In the genomic region with DNA sequence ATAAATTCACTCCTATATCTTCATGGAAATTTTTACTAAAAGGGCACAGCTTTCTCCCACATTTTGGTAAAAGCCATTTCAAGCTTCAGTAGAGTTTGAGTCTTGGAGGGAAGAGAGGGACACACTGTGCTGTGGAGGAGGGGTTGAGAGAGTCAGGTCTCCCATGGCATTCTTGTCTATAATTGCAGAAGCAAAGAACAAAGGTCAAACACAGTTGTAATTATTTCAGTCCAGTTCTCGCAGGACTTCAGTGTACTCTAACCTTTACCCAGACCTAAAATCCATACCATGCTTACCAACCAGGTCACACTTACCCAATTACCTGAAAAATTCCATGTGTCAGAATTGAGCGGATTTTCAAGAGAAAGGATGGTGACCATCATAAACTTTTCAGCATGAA, we compare ENCODE assay signal across 24 cellular contexts.
"Had no signal": no experiment of that assay in that cellular context is flagged by ENCODE, and none has a peak within 500 bp of the region (broad histone marks: within the 10 kb centered on the region; RNA-seq: fewer than 3 reads in every experiment).

No MANE protein-coding gene starts in this region.

- H3K4me3 Mint-ChIP-seq: mesothelial cell of epicardium; naive thymus-derived CD4-positive, alpha-beta T cell; natural killer cell treated with Interleukin-12 subunit alpha and Interleukin-12 subunit beta and Interleukin-15 and Interleukin-18, amount 100 ng/mL, for 72 hours; stimulated activated effector memory CD8-positive, alpha-beta T cell treated with anti-CD3 and anti-CD28 coated beads, Interleukin-12 subunit alpha, Interleukin-12 subunit beta, amount 100 ng/mL, for 72 hours; stimulated activated naive CD8-positive, alpha-beta T cell treated with anti-CD3 and anti-CD28 coated beads, Interleukin-15, Interleukin-2, amounts not matched to agents 100 ng/mL and 50 ng/mL, for 24 hours had no signal

- H3K27ac ChIP-seq: heart left ventricle, left ventricle myocardium inferior, lower lobe of right lung, ovary, right atrium auricular region, skin epidermis, spleen, suprapubic skin, thoracic aorta, tibial artery, uterus had no signal

- H3K27me3 Mint-ChIP-seq: natural killer cell treated with Interleukin-12 subunit alpha and Interleukin-12 subunit beta and Interleukin-15 and Interleukin-18, amount 100 ng/mL, for 72 hours; progenitor cell of endocrine pancreas; stimulated activated naive CD8-positive, alpha-beta T cell treated with anti-CD3 and anti-CD28 coated beads, Interleukin-15, Interleukin-2, amounts not matched to agents 100 ng/mL and 50 ng/mL, for 24 hours had no signal

- H3K27ac Mint-ChIP-seq: mesothelial cell of epicardium; naive thymus-derived CD4-positive, alpha-beta T cell; natural killer cell treated with Interleukin-12 subunit alpha and Interleukin-12 subunit beta and Interleukin-15 and Interleukin-18, amount 100 ng/mL, for 72 hours; progenitor cell of endocrine pancreas; stimulated activated effector memory CD8-positive, alpha-beta T cell treated with anti-CD3 and anti-CD28 coated beads, Interleukin-12 subunit alpha, Interleukin-12 subunit beta, amount 100 ng/mL, for 72 hours; stimulated activated naive CD8-positive, alpha-beta T cell treated with anti-CD3 and anti-CD28 coated beads, Interleukin-15, Interleukin-2, amounts not matched to agents 100 ng/mL and 50 ng/mL, for 24 hours had no signal

- H3K36me3 Mint-ChIP-seq: mesothelial cell of epicardium; naive thymus-derived CD4-positive, alpha-beta T cell; natural killer cell treated with Interleukin-12 subunit alpha and Interleukin-12 subunit beta and Interleukin-15 and Interleukin-18, amount 100 ng/mL, for 72 hours; stimulated activated effector memory CD8-positive, alpha-beta T cell treated with anti-CD3 and anti-CD28 coated beads, Interleukin-12 subunit alpha, Interleukin-12 subunit beta, amount 100 ng/mL, for 72 hours had no signal

- H3K4me3 ChIP-seq: heart left ventricle, left ventricle myocardium inferior, lower lobe of right lung, ovary, right atrium auricular region, skin epidermis, spleen, suprapubic skin, thoracic aorta, tibial artery, uterus had no signal

- H3K4me1 ChIP-seq: heart left ventricle, left ventricle myocardium inferior, lower lobe of right lung, right atrium auricular region, spleen, suprapubic skin, tibial artery, uterus had no signal

- H3K27me3 ChIP-seq: heart left ventricle, ovary, right atrium auricular region, spleen, suprapubic skin, tibial artery, uterus had no signal

- ATAC-seq: heart left ventricle; lower lobe of right lung; naive thymus-derived CD4-positive, alpha-beta T cell; natural killer cell treated with Interleukin-12 subunit alpha and Interleukin-12 subunit beta and Interleukin-15 and Interleukin-18, amount 100 ng/mL, for 72 hours; sciatic nerve; stimulated activated effector memory CD8-positive, alpha-beta T cell treated with anti-CD3 and anti-CD28 coated beads, Interleukin-12 subunit alpha, Interleukin-12 subunit beta, amount 100 ng/mL, for 72 hours had no signal

- H3K36me3 ChIP-seq: heart left ventricle, left ventricle myocardium inferior, lower lobe of right lung, ovary, right atrium auricular region, spleen, suprapubic skin, thoracic aorta, tibial artery, uterus had no signal

- H3K9me3 Mint-ChIP-seq: stimulated activated naive CD8-positive, alpha-beta T cell treated with anti-CD3 and anti-CD28 coated beads, Interleukin-15, Interleukin-2, amounts not matched to agents 100 ng/mL and 50 ng/mL, for 24 hours had no signal

- H3K9me3 ChIP-seq: heart left ventricle, lower lobe of right lung, ovary, right atrium auricular region, spleen, suprapubic skin, thoracic aorta, tibial artery, uterus had no signal

- H3K4me1 Mint-ChIP-seq: mesothelial cell of epicardium; naive thymus-derived CD4-positive, alpha-beta T cell; stimulated activated effector memory CD8-positive, alpha-beta T cell treated with anti-CD3 and anti-CD28 coated beads, Interleukin-12 subunit alpha, Interleukin-12 subunit beta, amount 100 ng/mL, for 72 hours had no signal

- DNase-seq: heart left ventricle; islet precursor cell; left ventricle myocardium inferior; lower lobe of right lung; mammary epithelial cell; mesendoderm; naive thymus-derived CD4-positive, alpha-beta T cell; ovary; spleen; stimulated activated CD4-positive, alpha-beta T cell treated with anti-CD3 and anti-CD28 coated beads, Interleukin-4, amount 100 ng/mL, for 24 hours; stimulated activated naive CD4-positive, alpha-beta T cell; tibial artery; trophoblast cell; uterus had no signal
